ENCODE assay signal across 1 cellular context in the genomic region with DNA sequence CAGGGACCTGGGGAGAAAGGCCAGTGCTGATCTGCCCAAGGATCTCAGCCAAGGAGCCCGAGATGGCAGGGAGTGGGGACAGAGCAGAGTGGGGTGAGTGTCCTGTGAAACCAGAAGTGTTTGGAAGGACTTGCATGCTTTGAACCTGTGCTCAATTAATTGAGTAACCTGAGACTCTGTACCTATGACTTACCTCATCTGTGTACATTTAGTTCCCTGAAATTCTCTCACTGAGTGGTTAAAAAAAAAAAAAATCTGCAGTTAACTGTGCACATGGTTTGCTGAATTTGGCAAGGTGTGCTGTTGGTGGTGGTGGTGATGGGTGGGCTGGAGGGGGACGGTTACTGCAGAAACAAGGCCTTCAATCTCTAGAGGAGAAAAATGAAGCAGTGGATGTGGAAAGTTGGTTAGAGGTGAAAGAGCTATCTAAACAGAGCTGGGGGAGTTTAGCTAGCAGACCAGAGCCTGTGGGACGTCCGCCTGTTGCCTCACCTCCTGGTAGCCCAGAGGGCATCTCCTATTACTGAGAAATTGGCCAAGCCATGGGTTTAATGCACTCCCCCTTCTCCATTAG.
TF ChIP-seq lines count a peak whose summit lies in the region.

No MANE protein-coding gene starts in this region.

TF ChIP-seq in HepG2, 621 proteins besides CTCF, POLR2A, EP300 and RAD21 (continued from another document and continues in another):
- TF ChIP-seq ZBTB42 (CRISPR knock-in tag; IDR thresholded peaks at IDR 0.05) (no peak), ZNF446 (CRISPR knock-in tag; IDR thresholded peaks at IDR 0.05) (no peak), KMT2B (CRISPR knock-in tag; IDR thresholded peaks at IDR 0.05) (no peak), SIN3A (IDR thresholded peaks at IDR 0.05; ENCODE audit: borderline replicate concordance, low read depth, low read length) (no peak), GZF1 (CRISPR knock-in tag; IDR thresholded peaks at IDR 0.05) (no peak), HDAC2 (CRISPR knock-in tag; IDR thresholded peaks at IDR 0.05) (peak; percentile 68; the same call in 1 of the 2 replicates), SRSF9 (IDR thresholded peaks at IDR 0.05; ENCODE audit: borderline replicate concordance, insufficient read depth, low read depth, low read length, poor library complexity, severe bottlenecking) (no peak), ZBTB1 (CRISPR knock-in tag; IDR thresholded peaks at IDR 0.05; ENCODE audit: borderline replicate concordance) (no peak), PTBP1 (IDR thresholded peaks at IDR 0.05; ENCODE audit: low read depth, low read length, poor library complexity, severe bottlenecking) (no peak), TBP (CRISPR knock-in tag; IDR thresholded peaks at IDR 0.05) (no peak), MIXL1 (CRISPR knock-in tag; IDR thresholded peaks at IDR 0.05) (peak; percentile 87), FOXP1 (IDR thresholded peaks at IDR 0.05) (no peak), FOXP1 (CRISPR knock-in tag; IDR thresholded peaks at IDR 0.05) (peak; percentile 56), ATF1 (CRISPR knock-in tag; IDR thresholded peaks at IDR 0.05) (no peak), DPF2 (CRISPR knock-in tag; IDR thresholded peaks at IDR 0.05; ENCODE audit: borderline replicate concordance, low read depth) (peak; percentile 44; the same call in 1 of the 2 replicates), ZNF557 (CRISPR knock-in tag; IDR thresholded peaks at IDR 0.05) (no peak), MEIS2 (CRISPR knock-in tag; IDR thresholded peaks at IDR 0.05) (no peak), LCORL (IDR thresholded peaks at IDR 0.05) (peak; percentile 41; the same call in 1 of the 2 replicates), LCORL (CRISPR knock-in tag; IDR thresholded peaks at IDR 0.05) (peak; percentile 74), ZNF34 (CRISPR knock-in tag; IDR thresholded peaks at IDR 0.05; ENCODE audit: borderline replicate concordance) (no peak), BCL6 (CRISPR knock-in tag; IDR thresholded peaks at IDR 0.05) (peak; percentile 70), STAG1 (CRISPR knock-in tag; IDR thresholded peaks at IDR 0.05) (no peak), TBL1XR1 (IDR thresholded peaks at IDR 0.05; ENCODE audit: borderline replicate concordance, low read length, partially characterized antibody) (peak; percentile 7), ZNF350 (CRISPR knock-in tag; IDR thresholded peaks at IDR 0.05; ENCODE audit: borderline replicate concordance, low read depth) (0 out of 2 replicates have a peak, but pooled peaks have one; percentile 31), ZNF652 (CRISPR knock-in tag; IDR thresholded peaks at IDR 0.05; ENCODE audit: borderline replicate concordance, low read depth) (peak; percentile 55; the same call in 1 of the 2 replicates), CEBPG (CRISPR knock-in tag; IDR thresholded peaks at IDR 0.05) (peak; percentile 77), HNF4A (CRISPR knock-in tag; IDR thresholded peaks at IDR 0.05) (peak; percentile 71), ZNF775 (CRISPR knock-in tag; IDR thresholded peaks at IDR 0.05; ENCODE audit: borderline replicate concordance) (no peak), ZNF589 (CRISPR knock-in tag; conservative IDR thresholded peaks at IDR 0.05) (no peak), TSC22D2 (CRISPR knock-in tag; IDR thresholded peaks at IDR 0.05; ENCODE audit: borderline replicate concordance) (no peak), FOSL2 (CRISPR knock-in tag; IDR thresholded peaks at IDR 0.05) (peak; percentile 63), ZNF552 (CRISPR knock-in tag; IDR thresholded peaks at IDR 0.05; ENCODE audit: borderline replicate concordance) (no peak), TBX2 (CRISPR knock-in tag; IDR thresholded peaks at IDR 0.05; ENCODE audit: borderline replicate concordance) (peak; percentile 50; the same call in 1 of the 2 replicates)
- TF ChIP-seq, protein P1, sequence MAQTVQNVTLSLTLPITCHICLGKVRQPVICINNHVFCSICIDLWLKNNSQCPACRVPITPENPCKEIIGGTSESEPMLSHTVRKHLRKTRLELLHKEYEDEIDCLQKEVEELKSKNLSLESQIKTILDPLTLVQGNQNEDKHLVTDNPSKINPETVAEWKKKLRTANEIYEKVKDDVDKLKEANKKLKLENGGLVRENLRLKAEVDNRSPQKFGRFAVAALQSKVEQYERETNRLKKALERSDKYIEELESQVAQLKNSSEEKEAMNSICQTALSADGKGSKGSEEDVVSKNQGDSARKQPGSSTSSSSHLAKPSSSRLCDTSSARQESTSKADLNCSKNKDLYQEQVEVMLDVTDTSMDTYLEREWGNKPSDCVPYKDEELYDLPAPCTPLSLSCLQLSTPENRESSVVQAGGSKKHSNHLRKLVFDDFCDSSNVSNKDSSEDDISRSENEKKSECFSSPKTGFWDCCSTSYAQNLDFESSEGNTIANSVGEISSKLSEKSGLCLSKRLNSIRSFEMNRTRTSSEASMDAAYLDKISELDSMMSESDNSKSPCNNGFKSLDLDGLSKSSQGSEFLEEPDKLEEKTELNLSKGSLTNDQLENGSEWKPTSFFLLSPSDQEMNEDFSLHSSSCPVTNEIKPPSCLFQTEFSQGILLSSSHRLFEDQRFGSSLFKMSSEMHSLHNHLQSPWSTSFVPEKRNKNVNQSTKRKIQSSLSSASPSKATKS (CRISPR knock-in tag; IDR thresholded peaks at IDR 0.05), result no peak
- TF ChIP-seq, protein P2, sequence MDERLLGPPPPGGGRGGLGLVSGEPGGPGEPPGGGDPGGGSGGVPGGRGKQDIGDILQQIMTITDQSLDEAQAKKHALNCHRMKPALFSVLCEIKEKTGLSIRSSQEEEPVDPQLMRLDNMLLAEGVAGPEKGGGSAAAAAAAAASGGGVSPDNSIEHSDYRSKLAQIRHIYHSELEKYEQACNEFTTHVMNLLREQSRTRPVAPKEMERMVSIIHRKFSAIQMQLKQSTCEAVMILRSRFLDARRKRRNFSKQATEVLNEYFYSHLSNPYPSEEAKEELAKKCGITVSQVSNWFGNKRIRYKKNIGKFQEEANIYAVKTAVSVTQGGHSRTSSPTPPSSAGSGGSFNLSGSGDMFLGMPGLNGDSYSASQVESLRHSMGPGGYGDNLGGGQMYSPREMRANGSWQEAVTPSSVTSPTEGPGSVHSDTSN (CRISPR knock-in tag; IDR thresholded peaks at IDR 0.05), result no peak
- TF ChIP-seq, protein P3, sequence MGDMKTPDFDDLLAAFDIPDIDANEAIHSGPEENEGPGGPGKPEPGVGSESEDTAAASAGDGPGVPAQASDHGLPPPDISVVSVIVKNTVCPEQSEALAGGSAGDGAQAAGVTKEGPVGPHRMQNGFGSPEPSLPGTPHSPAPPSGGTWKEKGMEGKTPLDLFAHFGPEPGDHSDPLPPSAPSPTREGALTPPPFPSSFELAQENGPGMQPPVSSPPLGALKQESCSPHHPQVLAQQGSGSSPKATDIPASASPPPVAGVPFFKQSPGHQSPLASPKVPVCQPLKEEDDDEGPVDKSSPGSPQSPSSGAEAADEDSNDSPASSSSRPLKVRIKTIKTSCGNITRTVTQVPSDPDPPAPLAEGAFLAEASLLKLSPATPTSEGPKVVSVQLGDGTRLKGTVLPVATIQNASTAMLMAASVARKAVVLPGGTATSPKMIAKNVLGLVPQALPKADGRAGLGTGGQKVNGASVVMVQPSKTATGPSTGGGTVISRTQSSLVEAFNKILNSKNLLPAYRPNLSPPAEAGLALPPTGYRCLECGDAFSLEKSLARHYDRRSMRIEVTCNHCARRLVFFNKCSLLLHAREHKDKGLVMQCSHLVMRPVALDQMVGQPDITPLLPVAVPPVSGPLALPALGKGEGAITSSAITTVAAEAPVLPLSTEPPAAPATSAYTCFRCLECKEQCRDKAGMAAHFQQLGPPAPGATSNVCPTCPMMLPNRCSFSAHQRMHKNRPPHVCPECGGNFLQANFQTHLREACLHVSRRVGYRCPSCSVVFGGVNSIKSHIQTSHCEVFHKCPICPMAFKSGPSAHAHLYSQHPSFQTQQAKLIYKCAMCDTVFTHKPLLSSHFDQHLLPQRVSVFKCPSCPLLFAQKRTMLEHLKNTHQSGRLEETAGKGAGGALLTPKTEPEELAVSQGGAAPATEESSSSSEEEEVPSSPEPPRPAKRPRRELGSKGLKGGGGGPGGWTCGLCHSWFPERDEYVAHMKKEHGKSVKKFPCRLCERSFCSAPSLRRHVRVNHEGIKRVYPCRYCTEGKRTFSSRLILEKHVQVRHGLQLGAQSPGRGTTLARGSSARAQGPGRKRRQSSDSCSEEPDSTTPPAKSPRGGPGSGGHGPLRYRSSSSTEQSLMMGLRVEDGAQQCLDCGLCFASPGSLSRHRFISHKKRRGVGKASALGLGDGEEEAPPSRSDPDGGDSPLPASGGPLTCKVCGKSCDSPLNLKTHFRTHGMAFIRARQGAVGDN (CRISPR knock-in tag; IDR thresholded peaks at IDR 0.05), result peak; percentile 47; the same call in 1 of the 2 replicates
- TF ChIP-seq, protein P4, sequence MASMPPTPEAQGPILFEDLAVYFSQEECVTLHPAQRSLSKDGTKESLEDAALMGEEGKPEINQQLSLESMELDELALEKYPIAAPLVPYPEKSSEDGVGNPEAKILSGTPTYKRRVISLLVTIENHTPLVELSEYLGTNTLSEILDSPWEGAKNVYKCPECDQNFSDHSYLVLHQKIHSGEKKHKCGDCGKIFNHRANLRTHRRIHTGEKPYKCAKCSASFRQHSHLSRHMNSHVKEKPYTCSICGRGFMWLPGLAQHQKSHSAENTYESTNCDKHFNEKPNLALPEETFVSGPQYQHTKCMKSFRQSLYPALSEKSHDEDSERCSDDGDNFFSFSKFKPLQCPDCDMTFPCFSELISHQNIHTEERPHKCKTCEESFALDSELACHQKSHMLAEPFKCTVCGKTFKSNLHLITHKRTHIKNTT (CRISPR knock-in tag; IDR thresholded peaks at IDR 0.05), result no peak
- TF ChIP-seq, protein P5, sequence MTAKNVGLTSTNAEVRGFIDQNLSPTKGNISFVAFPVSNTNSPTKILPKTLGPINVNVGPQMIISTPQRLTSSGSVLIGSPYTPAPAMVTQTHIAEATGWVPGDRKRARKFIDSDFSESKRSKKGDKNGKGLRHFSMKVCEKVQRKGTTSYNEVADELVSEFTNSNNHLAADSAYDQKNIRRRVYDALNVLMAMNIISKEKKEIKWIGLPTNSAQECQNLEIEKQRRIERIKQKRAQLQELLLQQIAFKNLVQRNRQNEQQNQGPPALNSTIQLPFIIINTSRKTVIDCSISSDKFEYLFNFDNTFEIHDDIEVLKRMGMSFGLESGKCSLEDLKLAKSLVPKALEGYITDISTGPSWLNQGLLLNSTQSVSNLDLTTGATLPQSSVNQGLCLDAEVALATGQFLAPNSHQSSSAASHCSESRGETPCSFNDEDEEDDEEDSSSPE (CRISPR knock-in tag; IDR thresholded peaks at IDR 0.05), result no peak
- TF ChIP-seq, protein P6, sequence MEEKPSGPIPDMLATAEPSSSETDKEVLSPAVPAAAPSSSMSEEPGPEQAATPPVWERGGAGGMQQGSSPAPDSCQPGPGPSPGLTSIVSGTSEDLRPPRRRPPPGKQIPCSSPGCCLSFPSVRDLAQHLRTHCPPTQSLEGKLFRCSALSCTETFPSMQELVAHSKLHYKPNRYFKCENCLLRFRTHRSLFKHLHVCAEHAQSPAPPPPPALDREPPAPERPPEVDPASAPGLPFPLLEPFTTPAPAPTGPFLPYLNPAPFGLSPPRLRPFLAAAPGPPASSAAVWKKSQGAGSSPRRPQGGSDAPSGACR (CRISPR knock-in tag; IDR thresholded peaks at IDR 0.05), result peak; percentile 37; the same call in 1 of the 2 replicates
- TF ChIP-seq, protein P7, sequence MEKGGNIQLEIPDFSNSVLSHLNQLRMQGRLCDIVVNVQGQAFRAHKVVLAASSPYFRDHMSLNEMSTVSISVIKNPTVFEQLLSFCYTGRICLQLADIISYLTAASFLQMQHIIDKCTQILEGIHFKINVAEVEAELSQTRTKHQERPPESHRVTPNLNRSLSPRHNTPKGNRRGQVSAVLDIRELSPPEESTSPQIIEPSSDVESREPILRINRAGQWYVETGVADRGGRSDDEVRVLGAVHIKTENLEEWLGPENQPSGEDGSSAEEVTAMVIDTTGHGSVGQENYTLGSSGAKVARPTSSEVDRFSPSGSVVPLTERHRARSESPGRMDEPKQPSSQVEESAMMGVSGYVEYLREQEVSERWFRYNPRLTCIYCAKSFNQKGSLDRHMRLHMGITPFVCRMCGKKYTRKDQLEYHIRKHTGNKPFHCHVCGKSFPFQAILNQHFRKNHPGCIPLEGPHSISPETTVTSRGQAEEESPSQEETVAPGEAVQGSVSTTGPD (CRISPR knock-in tag; IDR thresholded peaks at IDR 0.05), result peak; percentile 77; the same call in 1 of the 2 replicates
- TF ChIP-seq, protein P8, sequence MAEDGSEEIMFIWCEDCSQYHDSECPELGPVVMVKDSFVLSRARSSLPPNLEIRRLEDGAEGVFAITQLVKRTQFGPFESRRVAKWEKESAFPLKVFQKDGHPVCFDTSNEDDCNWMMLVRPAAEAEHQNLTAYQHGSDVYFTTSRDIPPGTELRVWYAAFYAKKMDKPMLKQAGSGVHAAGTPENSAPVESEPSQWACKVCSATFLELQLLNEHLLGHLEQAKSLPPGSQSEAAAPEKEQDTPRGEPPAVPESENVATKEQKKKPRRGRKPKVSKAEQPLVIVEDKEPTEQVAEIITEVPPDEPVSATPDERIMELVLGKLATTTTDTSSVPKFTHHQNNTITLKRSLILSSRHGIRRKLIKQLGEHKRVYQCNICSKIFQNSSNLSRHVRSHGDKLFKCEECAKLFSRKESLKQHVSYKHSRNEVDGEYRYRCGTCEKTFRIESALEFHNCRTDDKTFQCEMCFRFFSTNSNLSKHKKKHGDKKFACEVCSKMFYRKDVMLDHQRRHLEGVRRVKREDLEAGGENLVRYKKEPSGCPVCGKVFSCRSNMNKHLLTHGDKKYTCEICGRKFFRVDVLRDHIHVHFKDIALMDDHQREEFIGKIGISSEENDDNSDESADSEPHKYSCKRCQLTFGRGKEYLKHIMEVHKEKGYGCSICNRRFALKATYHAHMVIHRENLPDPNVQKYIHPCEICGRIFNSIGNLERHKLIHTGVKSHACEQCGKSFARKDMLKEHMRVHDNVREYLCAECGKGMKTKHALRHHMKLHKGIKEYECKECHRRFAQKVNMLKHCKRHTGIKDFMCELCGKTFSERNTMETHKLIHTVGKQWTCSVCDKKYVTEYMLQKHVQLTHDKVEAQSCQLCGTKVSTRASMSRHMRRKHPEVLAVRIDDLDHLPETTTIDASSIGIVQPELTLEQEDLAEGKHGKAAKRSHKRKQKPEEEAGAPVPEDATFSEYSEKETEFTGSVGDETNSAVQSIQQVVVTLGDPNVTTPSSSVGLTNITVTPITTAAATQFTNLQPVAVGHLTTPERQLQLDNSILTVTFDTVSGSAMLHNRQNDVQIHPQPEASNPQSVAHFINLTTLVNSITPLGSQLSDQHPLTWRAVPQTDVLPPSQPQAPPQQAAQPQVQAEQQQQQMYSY (CRISPR knock-in tag; IDR thresholded peaks at IDR 0.05), result no peak
- TF ChIP-seq, protein P9, sequence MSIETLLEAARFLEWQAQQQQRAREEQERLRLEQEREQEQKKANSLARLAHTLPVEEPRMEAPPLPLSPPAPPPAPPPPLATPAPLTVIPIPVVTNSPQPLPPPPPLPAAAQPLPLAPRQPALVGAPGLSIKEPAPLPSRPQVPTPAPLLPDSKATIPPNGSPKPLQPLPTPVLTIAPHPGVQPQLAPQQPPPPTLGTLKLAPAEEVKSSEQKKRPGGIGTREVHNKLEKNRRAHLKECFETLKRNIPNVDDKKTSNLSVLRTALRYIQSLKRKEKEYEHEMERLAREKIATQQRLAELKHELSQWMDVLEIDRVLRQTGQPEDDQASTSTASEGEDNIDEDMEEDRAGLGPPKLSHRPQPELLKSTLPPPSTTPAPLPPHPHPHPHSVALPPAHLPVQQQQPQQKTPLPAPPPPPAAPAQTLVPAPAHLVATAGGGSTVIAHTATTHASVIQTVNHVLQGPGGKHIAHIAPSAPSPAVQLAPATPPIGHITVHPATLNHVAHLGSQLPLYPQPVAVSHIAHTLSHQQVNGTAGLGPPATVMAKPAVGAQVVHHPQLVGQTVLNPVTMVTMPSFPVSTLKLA (IDR thresholded peaks at IDR 0.05), result no peak
